21 cellular contexts compared by ENCODE assay signal in the genomic region with DNA sequence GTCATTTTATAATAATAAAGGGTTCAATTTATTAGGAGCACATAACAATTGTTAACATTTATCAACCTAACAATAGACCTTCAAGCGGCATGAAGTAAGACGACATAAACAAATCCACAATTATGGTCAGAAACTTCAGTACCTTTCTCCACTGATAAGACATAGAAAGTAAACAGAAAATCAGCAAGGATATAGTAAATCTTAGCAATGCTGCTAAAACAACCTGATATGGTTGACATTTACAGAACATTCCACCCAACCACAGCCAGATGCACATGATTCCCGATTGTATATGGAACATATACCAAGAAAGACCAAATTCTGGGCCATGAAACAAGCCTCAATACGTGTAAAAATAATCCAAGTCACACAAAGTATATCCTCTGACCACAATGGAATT.
"Had no signal": no experiment of that assay in that cellular context is flagged by ENCODE, and none has a peak within 500 bp of the region (broad histone marks: within the 10 kb centered on the region; RNA-seq: fewer than 3 reads in every experiment).

No MANE protein-coding gene starts in this region.

- H3K36me3 ChIP-seq: gastrocnemius medialis, heart right ventricle, neural progenitor cell, pancreas, tibial artery, uterus had no signal

- ATAC-seq: gastrocnemius medialis; heart right ventricle; left lobe of liver; naive thymus-derived CD8-positive, alpha-beta T cell; pancreas; right cardiac atrium; stimulated activated memory B cell treated with anti-CD40 and anti-IgM and Interleukin-4, amounts not matched to agents 10 μg/mL and 1 μg/mL and 100 μg/mL, for 72 hours had no signal

- DNase-seq: effector CD4-positive, alpha-beta T cell; gastrocnemius medialis; heart right ventricle; hypothalamus; islet precursor cell; mammary epithelial cell; naive thymus-derived CD8-positive, alpha-beta T cell; nucleus accumbens; pancreas; right cardiac atrium; small intestine; stimulated activated CD4-positive, alpha-beta T cell treated with anti-CD3 and anti-CD28 coated beads, Interleukin-12 subunit alpha, Interleukin-12 subunit beta, amount 100 ng/mL, for 4 hours; tibial artery; upper lobe of left lung; uterus had no signal

- H3K4me1 Mint-ChIP-seq: neural progenitor cell had no signal

- H3K27ac Mint-ChIP-seq: neural progenitor cell; progenitor cell of endocrine pancreas; stimulated activated memory B cell treated with anti-CD40 and anti-IgM and Interleukin-4, amounts not matched to agents 10 μg/mL and 1 μg/mL and 100 μg/mL, for 72 hours; stimulated activated naive CD8-positive, alpha-beta T cell treated with anti-CD3 and anti-CD28 coated beads, Interleukin-15, Interleukin-2, amounts not matched to agents 100 ng/mL and 50 ng/mL, for 24 hours had no signal

- H3K36me3 Mint-ChIP-seq: neural progenitor cell had no signal

- H3K27me3 ChIP-seq: gastrocnemius medialis, heart right ventricle, neural progenitor cell, pancreas, tibial artery, upper lobe of left lung, uterus had no signal

- H3K9me3 ChIP-seq: gastrocnemius medialis, pancreas, tibial artery, upper lobe of left lung, uterus had no signal

- H3K4me3 ChIP-seq: coronary artery, gastrocnemius medialis, heart right ventricle, neural progenitor cell, pancreas, tibial artery, upper lobe of left lung, uterus had no signal

- H3K4me1 ChIP-seq: gastrocnemius medialis, heart right ventricle, neural progenitor cell, pancreas, tibial artery, upper lobe of left lung, uterus had no signal

- H3K4me3 Mint-ChIP-seq: naive thymus-derived CD8-positive, alpha-beta T cell; neural progenitor cell; stimulated activated memory B cell treated with anti-CD40 and anti-IgM and Interleukin-4, amounts not matched to agents 10 μg/mL and 1 μg/mL and 100 μg/mL, for 72 hours; stimulated activated naive CD8-positive, alpha-beta T cell treated with anti-CD3 and anti-CD28 coated beads, Interleukin-15, Interleukin-2, amounts not matched to agents 100 ng/mL and 50 ng/mL, for 24 hours had no signal

- H3K27me3 Mint-ChIP-seq: naive thymus-derived CD8-positive, alpha-beta T cell; stimulated activated memory B cell treated with anti-CD40 and anti-IgM and Interleukin-4, amounts not matched to agents 10 μg/mL and 1 μg/mL and 100 μg/mL, for 72 hours; stimulated activated naive CD8-positive, alpha-beta T cell treated with anti-CD3 and anti-CD28 coated beads, Interleukin-15, Interleukin-2, amounts not matched to agents 100 ng/mL and 50 ng/mL, for 24 hours had no signal

- H3K27ac ChIP-seq: coronary artery, gastrocnemius medialis, heart right ventricle, neural progenitor cell, pancreas, tibial artery, upper lobe of left lung, uterus had no signal
